ENCODE assay signal across 11 cellular contexts in the genomic region with DNA sequence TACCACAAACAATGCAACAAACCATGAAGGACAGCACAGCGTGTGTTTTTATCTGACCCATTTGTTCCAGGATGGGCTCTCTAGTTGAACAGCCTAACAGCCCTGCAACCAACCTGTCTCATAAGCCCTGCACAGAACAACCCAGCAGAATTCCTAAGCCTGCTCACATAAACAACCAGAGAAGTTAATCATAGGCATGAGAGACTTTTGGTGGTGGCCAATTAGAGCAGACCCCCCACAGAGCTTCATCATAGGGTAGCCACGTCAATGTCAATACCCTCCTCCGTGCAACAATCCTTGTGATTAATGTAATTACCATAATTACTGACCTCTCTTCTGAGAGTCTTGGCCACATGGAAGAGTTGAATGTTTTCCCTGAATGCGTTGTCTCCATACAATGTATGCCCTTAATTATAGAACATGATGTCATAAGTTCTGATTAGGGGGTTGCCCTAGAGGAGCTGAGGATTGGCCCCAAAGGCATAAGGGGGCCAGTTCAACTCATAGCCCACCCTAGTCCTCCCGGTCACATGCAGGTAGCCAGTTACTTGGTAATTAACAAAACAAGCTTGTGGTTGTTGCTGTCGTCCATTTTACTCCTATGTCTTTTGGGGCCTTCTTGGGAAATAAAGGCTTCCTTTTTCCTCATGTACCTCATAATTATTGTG.
DNase-seq lines count a peak whose midpoint lies in the region; ATAC-seq and TF ChIP-seq lines count a peak whose summit lies in the region.
"Had no signal": no experiment of that assay in that cellular context is flagged by ENCODE, and none has a peak within 500 bp of the region (broad histone marks: within the 10 kb centered on the region; RNA-seq: fewer than 3 reads in every experiment).

No MANE protein-coding gene starts in this region.

- H3K36me3 Mint-ChIP-seq in nephron progenitor cell (ENCODE audit: low read depth): no peaks in the 10 kb centered on the region

- no peak overlapping the region for H3K4ac ChIP-seq in neuronal stem cell (ENCODE audit: low read length)

- H3K4me3 ChIP-seq in DOHH2 (ENCODE audit: low read length) (no peak overlapping the region), esophagus muscularis mucosa (peak overlapping the region; percentile 14 to 27 (median 20)), neuronal stem cell (ENCODE audit: low read length in 2 of 2) (no peak overlapping the region), PC-3 (ENCODE audit: low read length) (no peak overlapping the region)
- H3K4me3 ChIP-seq: mucosa of descending colon had no signal

- H3K4me1 ChIP-seq in DOHH2 (ENCODE audit: control insufficient read depth, low read length) (peaks cover 49% of the 10 kb centered on the region), esophagus muscularis mucosa (peaks cover 45 to 96% (median 87%) of the 10 kb centered on the region in 4 donors), neuronal stem cell (ENCODE audit: control insufficient read depth in 2 of 2, insufficient read depth in 1 of 2, low read depth in 1 of 2, low read length in 2 of 2) (no peaks in the 10 kb centered on the region), PC-3 (ENCODE audit: insufficient read depth, low read length) (peaks cover 9% of the 10 kb centered on the region)

- no peak overlapping the region for H3K18ac ChIP-seq in neuronal stem cell (ENCODE audit: low read length)

- H3K79me1 ChIP-seq in neuronal stem cell (ENCODE audit: low read depth, low read length): no peaks in the 10 kb centered on the region

- H2BK5ac ChIP-seq in neuronal stem cell (ENCODE audit: low read length): no peak overlapping the region

- no peak overlapping the region for H2BK120ac ChIP-seq in neuronal stem cell (ENCODE audit: low read depth, low read length)

- H4K20me1 ChIP-seq in DOHH2 (ENCODE audit: control insufficient read depth, insufficient read depth, low read depth, low read length) (no peaks in the 10 kb centered on the region), PC-3 (ENCODE audit: low read length) (no peaks in the 10 kb centered on the region)

- H2BK12ac ChIP-seq in neuronal stem cell (ENCODE audit: low read length): no peak overlapping the region

- H3K4me3 Mint-ChIP-seq in nephron progenitor cell: no peak overlapping the region

- H3K27ac ChIP-seq in DOHH2 (ENCODE audit: low read depth, low read length): no peak overlapping the region
- H3K27ac ChIP-seq in esophagus muscularis mucosa (replicated peaks in 1 of 4): peak overlapping the region; percentile 85 to 91 (median 90)
- no peak overlapping the region for H3K27ac ChIP-seq in neuronal stem cell (replicated peaks; ENCODE audit: low read length)
- H3K27ac ChIP-seq in PC-3 (ENCODE audit: low read length): no peak overlapping the region
- H3K27ac ChIP-seq: WERI-Rb-1 had no signal

- H3K79me2 ChIP-seq in DOHH2 (ENCODE audit: control insufficient read depth, low read length) (no peaks in the 10 kb centered on the region), PC-3 (ENCODE audit: low read length) (no peaks in the 10 kb centered on the region)

- H3K27ac Mint-ChIP-seq in nephron progenitor cell: no peak overlapping the region

- H2AK5ac ChIP-seq in neuronal stem cell (ENCODE audit: low read depth, low read length): no peak overlapping the region

- intact Hi-C loops in esophagus muscularis mucosa (cut with DNase I): no loop called here
- intact Hi-C loops in PC-3 (cut with micrococcal nuclease): loop anchor here (5.0 to 10.0 kb wide), 2 partner anchors 103 to 511 kb away; no protein-coding TSS in a partner anchor

- no peak overlapping the region for H3K23ac ChIP-seq in neuronal stem cell (ENCODE audit: low read depth, low read length, poor library complexity)

- peak overlapping the region; percentile 11 for H2AFZ ChIP-seq in neuronal stem cell (ENCODE audit: low read length)
- no peak overlapping the region for H2AFZ ChIP-seq in PC-3 (ENCODE audit: low read length)

- peak; percentile 86 for DNase-seq in NCI-H1417 treated with DMSO at 0.1 percent for 48 hours (lab: John Stamatoyannopoulos, UW)
- no peak for DNase-seq in esophagus muscularis mucosa (ENCODE audit: extremely low spot score)
- peak; percentile 23 for DNase-seq in neuronal stem cell (ENCODE audit: low spot score)
- no peak for DNase-seq in PC-3
- DNase-seq in nephron progenitor cell: no peak
- no peak for DNase-seq in occipital lobe (lab: John Stamatoyannopoulos, UW)
- DNase-seq: GOT3 had no signal

- BruUV-seq in PC-3 (replicated peaks; lab: Mats Ljungman, UMichigan): no TSS peak

- POLR2A ChIA-PET in PC-3 (lab: Charles Lee; ENCODE audit: unreplicated experiment): no interaction called here

- no peaks in the 10 kb centered on the region for H3K9me2 ChIP-seq in DOHH2 (replicated peaks; ENCODE audit: control insufficient read depth, low read length)
- no peaks in the 10 kb centered on the region for H3K9me2 ChIP-seq in PC-3 (replicated peaks; ENCODE audit: low read length)

- ATAC-seq in PC-3 (no peak), HG03108 (IDR thresholded peaks at IDR 0.05; ENCODE audit: unreplicated experiment) (no peak)

- no peaks in the 10 kb centered on the region for H3K4me1 Mint-ChIP-seq in nephron progenitor cell

- H3K4me2 ChIP-seq in DOHH2 (ENCODE audit: low read length): 0 out of 2 replicates have a peak overlapping the region, but pooled peaks have one; percentile 36
- no peak overlapping the region for H3K4me2 ChIP-seq in neuronal stem cell (ENCODE audit: insufficient read depth, low read length, poor library complexity, severe bottlenecking)
- no peak overlapping the region for H3K4me2 ChIP-seq in PC-3 (ENCODE audit: low read length)

- peaks cover 4% of the 10 kb centered on the region for H3K27me3 Mint-ChIP-seq in nephron progenitor cell (ENCODE audit: low read depth, poor library complexity)

- TF ChIP-seq EP300 in esophagus muscularis mucosa (IDR thresholded peaks at IDR 0.05): no peak

- H4K8ac ChIP-seq in neuronal stem cell (ENCODE audit: low read depth, low read length): no peak overlapping the region

- no peak overlapping the region for H3K14ac ChIP-seq in neuronal stem cell (ENCODE audit: low read length)

- no peak for TF ChIP-seq POLR2A in esophagus muscularis mucosa (IDR thresholded peaks at IDR 0.05; ENCODE audit: low read depth)

- 34% methylated on average over 6 of the region's 6 CpGs for WGBS in esophagus muscularis mucosa
- no CpG with 5 or more reads among the region's 6 CpGs for WGBS in neuronal stem cell (ENCODE audit: extremely low coverage in 2 of 2, insufficient read length in 2 of 2, insufficient replicate concordance in 1 of 2), 2 donors

- H3F3A ChIP-seq in DOHH2 (ENCODE audit: control insufficient read depth, insufficient read depth) (no peaks in the 10 kb centered on the region), PC-3 (ENCODE audit: low read length, unreplicated experiment) (no peaks in the 10 kb centered on the region)

- peaks cover 7% of the 10 kb centered on the region; the same call in 1 of the 2 replicates for H3K9me3 ChIP-seq in DOHH2 (ENCODE audit: control insufficient read depth, insufficient read depth, low read length)
- no peaks in the 10 kb centered on the region for H3K9me3 ChIP-seq in esophagus muscularis mucosa
- H3K9me3 ChIP-seq in neuronal stem cell (replicated peaks in 1 of 2; ENCODE audit: control insufficient read depth in 2 of 2, insufficient read depth in 1 of 2, low read depth in 1 of 2, low read length in 2 of 2): no peaks in the 10 kb centered on the region
- H3K9me3 ChIP-seq in PC-3 (ENCODE audit: low read length): no peaks in the 10 kb centered on the region
- H3K9me3 ChIP-seq: mucosa of descending colon had no signal

- TF ChIP-seq CTCF in DOHH2 (IDR thresholded peaks at IDR 0.05; ENCODE audit: low read depth, low read length, poor library complexity, severe bottlenecking) (no peak), esophagus muscularis mucosa (IDR thresholded peaks at IDR 0.05) (no peak), PC-3 (conservative IDR thresholded peaks at IDR 0.05; ENCODE audit: low read depth, low read length) (no peak), nephron progenitor cell (IDR thresholded peaks at IDR 0.05) (no peak)

- no peaks in the 10 kb centered on the region for H3K9me3 Mint-ChIP-seq in nephron progenitor cell

- H4K91ac ChIP-seq in neuronal stem cell (ENCODE audit: low read depth, low read length, poor library complexity): no peak overlapping the region

- no peak overlapping the region for H3K9ac ChIP-seq in neuronal stem cell (ENCODE audit: low read depth, low read length, poor library complexity)
- H3K9ac ChIP-seq in PC-3 (ENCODE audit: low read length): no peak overlapping the region

- H2BK15ac ChIP-seq in neuronal stem cell (ENCODE audit: low read length): no peak overlapping the region

- H3K36me3 ChIP-seq in DOHH2 (ENCODE audit: control insufficient read depth, low read length): peaks cover 12% of the 10 kb centered on the region
- no peaks in the 10 kb centered on the region for H3K36me3 ChIP-seq in esophagus muscularis mucosa
- no peaks in the 10 kb centered on the region for H3K36me3 ChIP-seq in neuronal stem cell (replicated peaks in 1 of 2; ENCODE audit: control insufficient read depth in 2 of 2, insufficient read depth in 2 of 2, low read length in 2 of 2)
- no peaks in the 10 kb centered on the region for H3K36me3 ChIP-seq in PC-3 (ENCODE audit: low read depth, low read length)
- H3K36me3 ChIP-seq: WERI-Rb-1 had no signal

- H3K27me3 ChIP-seq in DOHH2 (ENCODE audit: control insufficient read depth, low read length): no peaks in the 10 kb centered on the region
- no peaks in the 10 kb centered on the region for H3K27me3 ChIP-seq in esophagus muscularis mucosa
- peaks cover 0 to 25% (median 0%) of the 10 kb centered on the region in 3 experiments for H3K27me3 ChIP-seq in neuronal stem cell (ENCODE audit: control insufficient read depth in 3 of 3, insufficient read depth in 3 of 3, low read depth in 1 of 3, low read length in 3 of 3)
- no peaks in the 10 kb centered on the region for H3K27me3 ChIP-seq in PC-3 (ENCODE audit: low read length)

- CTCF ChIA-PET in PC-3 (lab: Charles Lee): no interaction called here

Comparison
In these comparisons a context has a peak if more than half of its experiments do, and no peak if none do; other contexts are left out.
1. H3K27ac ChIP-seq: peak in esophagus muscularis mucosa (4 of 4); none in DOHH2 (single experiment), neuronal stem cell (single experiment) and PC-3 (single experiment).
2. H3K4me3 ChIP-seq: peak in esophagus muscularis mucosa (4 of 4); none in DOHH2 (single experiment), neuronal stem cell (0 of 2) and PC-3 (single experiment).
3. DNase-seq: peak in NCI-H1417 treated with DMSO at 0.1 percent for 48 hours (single experiment) and neuronal stem cell (single experiment); none in esophagus muscularis mucosa (single experiment), PC-3 (single experiment), nephron progenitor cell (single experiment) and occipital lobe (single experiment).